24 cellular contexts compared by ENCODE assay signal in the genomic region with DNA sequence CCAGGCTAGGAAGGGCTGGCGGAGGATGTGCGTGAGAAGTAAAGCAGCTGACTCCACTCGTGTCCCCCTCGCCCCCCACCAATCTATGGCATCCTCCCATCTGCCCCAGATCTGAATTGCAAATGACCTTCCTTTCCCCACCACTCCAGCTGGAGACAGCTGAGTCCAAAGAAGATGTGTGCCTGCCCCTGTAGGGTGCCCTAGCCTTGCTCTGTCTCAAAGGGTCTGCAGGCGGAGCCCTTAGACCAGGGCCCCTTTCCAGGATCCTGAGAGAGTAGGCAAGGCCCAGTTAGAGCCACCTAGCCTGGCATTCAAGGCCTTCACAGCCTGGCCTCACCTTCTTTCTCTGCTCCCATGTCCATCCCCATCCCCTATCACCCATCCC.
"Had no signal": no experiment of that assay in that cellular context is flagged by ENCODE, and none has a peak within 500 bp of the region (broad histone marks: within the 10 kb centered on the region; RNA-seq: fewer than 3 reads in every experiment).

No MANE protein-coding gene starts in this region.

- H3K27me3 ChIP-seq: brain microvascular endothelial cell, right atrium auricular region, testis, uterus had no signal

- ATAC-seq: gastroesophageal sphincter; heart left ventricle; naive thymus-derived CD8-positive, alpha-beta T cell; stimulated activated naive CD8-positive, alpha-beta T cell treated with anti-CD3 and anti-CD28 coated beads, Interleukin-15, Interleukin-2, amounts not matched to agents 100 U/mL and 50 U/mL, for 24 hours had no signal

- H3K4me1 ChIP-seq: gastroesophageal sphincter, heart left ventricle, right atrium auricular region, testis, uterus had no signal

- H3K9me3 ChIP-seq: right atrium auricular region, testis, uterus had no signal

- H3K4me3 ChIP-seq: coronary artery, dorsolateral prefrontal cortex, gastroesophageal sphincter, heart left ventricle, right atrium auricular region, testis, uterus had no signal

- H3K27ac ChIP-seq: brain microvascular endothelial cell, coronary artery, dorsolateral prefrontal cortex, gastroesophageal sphincter, heart left ventricle, right atrium auricular region, testis, uterus, VCaP had no signal

- H3K36me3 ChIP-seq: brain microvascular endothelial cell, gastroesophageal sphincter, heart left ventricle, right atrium auricular region, uterus had no signal

- DNase-seq: activated CD4-positive, alpha-beta memory T cell treated with anti-CD3 and anti-CD28 coated beads for 36 hours; activated CD4-positive, alpha-beta T cell treated with anti-CD3 and anti-CD28 coated beads, Interleukin-2, amount 10 ng/mL, durations not matched to agents 24 days and 14 days; activated CD4-positive, CD25-positive, alpha-beta regulatory T cell treated with anti-CD3 and anti-CD28 coated beads, Interleukin-2, amount 50 U/mL, for 72 hours; activated CD8-positive, alpha-beta memory T cell treated with anti-CD3 and anti-CD28 coated beads, Interleukin-2, amount 50 U/mL, for 48 hours; activated gamma-delta T cell; activated naive CD4-positive, alpha-beta T cell treated with anti-CD3 and anti-CD28 coated beads, Interleukin-2, amount 10 ng/mL, durations not matched to agents 7 days and 5 days; activated naive CD8-positive, alpha-beta T cell treated with anti-CD3 and anti-CD28 coated beads, Interleukin-2, amount 10 ng/mL, durations not matched to agents 7 days and 5 days; activated T-cell treated with anti-CD3 and anti-CD28 coated beads, Interleukin-2, amount 50 U/mL, for 24 hours; dorsolateral prefrontal cortex; effector memory CD4-positive, alpha-beta T cell; heart left ventricle; hypothalamus; midbrain; stimulated activated CD4-positive, alpha-beta T cell treated with anti-CD3 and anti-CD28 coated beads, Interleukin-2, amount 100 ng/mL, for 48 hours; stimulated activated naive CD8-positive, alpha-beta T cell treated with anti-CD3 and anti-CD28 coated beads, Interleukin-15, Interleukin-2, amounts not matched to agents 100 U/mL and 50 U/mL, for 24 hours; T-helper 9 cell; testis; uterus had no signal
